18 cellular contexts compared by ENCODE assay signal in the genomic region with DNA sequence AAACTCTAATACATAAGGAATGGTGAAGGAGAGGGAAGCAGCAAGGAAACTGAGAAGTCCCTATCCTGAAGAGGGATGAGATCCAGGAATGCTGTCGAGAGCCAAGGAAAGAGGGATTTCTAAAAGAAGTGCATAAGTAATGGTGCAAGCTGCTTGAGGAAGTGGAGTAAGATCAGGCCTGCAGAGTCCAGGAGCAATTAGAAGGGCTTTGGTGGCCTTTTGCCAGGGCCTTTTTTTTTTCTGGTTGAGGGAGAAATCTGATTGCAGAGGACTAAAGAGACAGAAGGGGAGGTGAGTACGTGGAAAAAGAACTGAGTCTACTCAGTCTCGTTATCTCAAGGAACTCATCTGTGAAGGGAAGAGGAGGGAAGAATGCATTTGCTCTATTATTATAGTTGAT.
"Had no signal": no experiment of that assay in that cellular context is flagged by ENCODE, and none has a peak within 500 bp of the region (broad histone marks: within the 10 kb centered on the region; RNA-seq: fewer than 3 reads in every experiment).

No MANE protein-coding gene starts in this region.

- ATAC-seq: activated naive CD4-positive, alpha-beta T cell treated with anti-CD3 and anti-CD28 coated beads, Interleukin-2, amount 50 U/mL, for 72 hours; gastroesophageal sphincter; heart left ventricle; left ventricle myocardium superior; pancreas; stimulated activated memory B cell treated with anti-CD40 and anti-IgM and Interleukin-4, amounts not matched to agents 10 μg/mL and 1 μg/mL and 100 μg/mL, for 72 hours had no signal

- DNase-seq: activated CD8-positive, alpha-beta memory T cell treated with anti-CD3 and anti-CD28 coated beads for 24 hours; activated CD8-positive, alpha-beta memory T cell treated with anti-CD3 and anti-CD28 coated beads, Interleukin-2, amount 50 U/mL, for 48 hours; activated effector memory CD4-positive, alpha-beta T cell treated with anti-CD3 and anti-CD28 coated beads, Interleukin-2, amount 50 U/mL, for 16 hours; activated T-cell treated with anti-CD3 and anti-CD28 coated beads, Interleukin-2, amount 50 U/mL, for 48 hours; adrenal gland; cerebellar nuclear complex; cortex of kidney; effector CD4-positive, alpha-beta T cell; heart left ventricle; left ventricle myocardium superior; pancreas; right lobe of liver; small intestine; stimulated activated CD4-positive, alpha-beta T cell treated with anti-CD3 and anti-CD28 coated beads, Interleukin-4, amount 100 ng/mL, for 1 hour; testis had no signal
